Comparison of ENCODE assay signal across 8 cellular contexts in the genomic region with DNA sequence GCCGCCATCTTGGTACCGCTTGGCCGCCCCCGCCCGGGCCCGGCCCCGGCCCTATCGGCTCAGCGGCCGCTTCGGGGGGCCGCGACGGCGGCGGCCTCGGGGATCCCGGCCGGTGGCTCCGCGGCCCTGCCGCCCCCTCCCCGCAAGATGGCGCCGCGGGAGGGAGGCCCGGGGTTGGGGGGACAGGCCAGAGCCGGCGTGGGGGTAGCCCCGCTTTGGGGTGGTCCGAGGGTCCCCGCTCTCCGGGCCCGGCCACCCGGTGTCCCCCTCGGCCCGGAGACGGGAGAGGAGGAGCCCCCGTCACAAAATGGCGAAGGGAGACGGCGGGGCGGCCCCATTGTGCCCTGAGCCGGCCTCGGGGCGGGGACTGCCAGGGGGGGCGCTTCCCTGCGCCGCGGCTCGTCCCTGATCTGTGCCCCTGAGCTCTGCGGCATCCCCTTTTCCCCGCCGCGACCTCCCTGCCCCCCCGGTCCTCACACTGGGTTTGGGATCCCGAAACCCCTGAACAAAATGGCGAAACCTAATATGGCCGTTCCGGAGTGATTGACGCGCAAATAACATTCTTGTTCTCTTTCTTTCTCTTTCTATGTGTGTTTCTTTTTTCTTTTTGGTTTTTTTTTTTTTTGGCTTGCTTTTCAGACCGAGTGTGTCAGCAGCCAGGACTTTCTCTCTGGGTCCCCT. TPM values are rescaled to one million over a fixed set of nuclear protein-coding genes. Genes with fewer than 3 reads are reported as not detected.
A peak's percentile ranks its signal among the peaks of the same experiment; 100 is the strongest.
DNase-seq lines count a peak whose midpoint lies in the region; ATAC-seq and TF ChIP-seq lines count a peak whose summit lies in the region.

No MANE protein-coding gene starts in this region.

- DNase-seq in DMS79 treated with DMSO at 0.1 percent for 48 hours (lab: John Stamatoyannopoulos, UW) = peak; percentile 49
- DNase-seq in NCI-H1092 (lab: John Stamatoyannopoulos, UW) = peak; percentile 17
- DNase-seq in activated T-cell treated with anti-CD3 and anti-CD28 coated beads for 1 hour (ENCODE audit: low read depth) = peak; percentile 38
- no peak for DNase-seq in epithelial cell of prostate (ENCODE audit: low read depth, low spot score)
- peak in 8 of 9 donors; percentile 48 to 66 (median 62) for DNase-seq in naive thymus-derived CD4-positive, alpha-beta T cell
- peak; percentile 36 to 80 for DNase-seq in tibial artery
- no peak for DNase-seq in NCI-H510A (lab: John Stamatoyannopoulos, UW)

- H3K27ac ChIP-seq in epithelial cell of prostate (peak overlapping the region; percentile 85), tibial artery (peak overlapping the region; percentile 98 to 99)
- H3K27ac ChIP-seq in naive thymus-derived CD4-positive, alpha-beta T cell (ENCODE audit: low read depth, low read length) = peak overlapping the region; percentile 98

- CTCF ChIA-PET in naive thymus-derived CD4-positive, alpha-beta T cell (lab: Charles Lee) = interaction anchor here (1.9 kb wide), 1 partner anchor 10 kb away, joined by 5 read pairs; no protein-coding TSS in a partner anchor

- peaks cover 0 to 8% (median 0%) of the 10 kb centered on the region in 11 donors for H3K9me3 Mint-ChIP-seq in naive thymus-derived CD4-positive, alpha-beta T cell

- ATAC-seq in GM21619 (IDR thresholded peaks at IDR 0.05; ENCODE audit: unreplicated experiment) = peak; percentile 4
- no peak for ATAC-seq in naive thymus-derived CD4-positive, alpha-beta T cell

- peak overlapping the region; percentile 91 to 99 (median 97) for H3K27ac Mint-ChIP-seq in naive thymus-derived CD4-positive, alpha-beta T cell

- peaks cover 29 to 43% of the 10 kb centered on the region in 2 donors for H3K4me1 ChIP-seq in naive thymus-derived CD4-positive, alpha-beta T cell (ENCODE audit: control insufficient read depth in 2 of 2, insufficient read depth in 2 of 2, low read length in 2 of 2)
- peaks cover 0 to 53% (median 37%) of the 10 kb centered on the region in 4 donors for H3K4me1 ChIP-seq in tibial artery

- intact Hi-C loops in naive thymus-derived CD4-positive, alpha-beta T cell (cut with micrococcal nuclease) = loop anchor here (5.0 to 10.0 kb wide), 5 partner anchors 35 to 1850 kb away; a partner anchor contains a TSS
- intact Hi-C loops in tibial artery (cut with DNase I; ENCODE audit: low total_unique reads) = loop anchor here (5.0 to 10.0 kb wide), 2 partner anchors 130 to 228 kb away; a partner anchor contains a TSS

- H3K4me1 Mint-ChIP-seq in naive thymus-derived CD4-positive, alpha-beta T cell = peaks cover 34 to 48% (median 45%) of the 10 kb centered on the region in 7 donors

- TF ChIP-seq CTCF in tibial artery (IDR thresholded peaks at IDR 0.05) = no peak

- H3K27me3 Mint-ChIP-seq in naive thymus-derived CD4-positive, alpha-beta T cell = peaks cover 0 to 4% (median 0%) of the 10 kb centered on the region in 5 donors

- H3K9me3 ChIP-seq in naive thymus-derived CD4-positive, alpha-beta T cell (ENCODE audit: control insufficient read depth in 2 of 3, low read length in 3 of 3) = no peaks in the 10 kb centered on the region
- no peaks in the 10 kb centered on the region for H3K9me3 ChIP-seq in tibial artery

- H3K36me3 Mint-ChIP-seq in naive thymus-derived CD4-positive, alpha-beta T cell = peaks cover 0 to 33% (median 28%) of the 10 kb centered on the region in 5 donors

- POLR2A ChIA-PET in naive thymus-derived CD4-positive, alpha-beta T cell (lab: Charles Lee) = interaction anchor here (0.7 to 5.1 kb wide), 15 partner anchors 9 to 1652 kb away, joined by 3 to 54 read pairs (median 7); a partner anchor contains a TSS

- H3K36me3 ChIP-seq in naive thymus-derived CD4-positive, alpha-beta T cell (ENCODE audit: control insufficient read depth in 2 of 3, insufficient read depth in 3 of 3, low read length in 3 of 3) = peaks cover 0 to 26% (median 25%) of the 10 kb centered on the region in 3 experiments
- H3K36me3 ChIP-seq in tibial artery = peaks cover 0 to 5% (median 0%) of the 10 kb centered on the region in 3 donors

- no peaks in the 10 kb centered on the region for H3K27me3 ChIP-seq in naive thymus-derived CD4-positive, alpha-beta T cell (ENCODE audit: control insufficient read depth in 2 of 2, insufficient read depth in 2 of 2, low read length in 2 of 2)
- no peaks in the 10 kb centered on the region for H3K27me3 ChIP-seq in tibial artery

- peak overlapping the region; percentile 83 for H3K4me3 ChIP-seq in naive thymus-derived CD4-positive, alpha-beta T cell (ENCODE audit: low read length)
- peak overlapping the region; percentile 65 to 84 for H3K4me3 ChIP-seq in tibial artery

- H3K4me3 Mint-ChIP-seq in naive thymus-derived CD4-positive, alpha-beta T cell = peak overlapping the region; percentile 90 to 100 (median 98)

RNA-seq across cellular contexts. Expression of a gene that starts 1.0 kb away (rescaled TPM):
- total RNA-seq in naive thymus-derived CD4-positive, alpha-beta T cell = 100 to 1,000 TPM in 2 of 5 experiments, 10 to 100 TPM in 3; 69.6 to 136 (median 87.3) TPM
- polyA plus RNA-seq in naive thymus-derived CD4-positive, alpha-beta T cell = 10 to 100 TPM; 11.4 to 17.5 TPM

Comparison
In these comparisons a context has a peak if more than half of its experiments do, and no peak if none do; other contexts are left out.
1. DNase-seq: peak in DMS79 treated with DMSO at 0.1 percent for 48 hours (single experiment), NCI-H1092 (single experiment), activated T-cell treated with anti-CD3 and anti-CD28 coated beads for 1 hour (single experiment), naive thymus-derived CD4-positive, alpha-beta T cell (8 of 9) and tibial artery (2 of 2); none in epithelial cell of prostate (single experiment) and NCI-H510A (single experiment).
2. Peak in every context shown above with its lines, with median percentiles within 50 percentile points of each other: H3K27ac ChIP-seq.